ENCODE assay signal across 9 cellular contexts in the genomic region with DNA sequence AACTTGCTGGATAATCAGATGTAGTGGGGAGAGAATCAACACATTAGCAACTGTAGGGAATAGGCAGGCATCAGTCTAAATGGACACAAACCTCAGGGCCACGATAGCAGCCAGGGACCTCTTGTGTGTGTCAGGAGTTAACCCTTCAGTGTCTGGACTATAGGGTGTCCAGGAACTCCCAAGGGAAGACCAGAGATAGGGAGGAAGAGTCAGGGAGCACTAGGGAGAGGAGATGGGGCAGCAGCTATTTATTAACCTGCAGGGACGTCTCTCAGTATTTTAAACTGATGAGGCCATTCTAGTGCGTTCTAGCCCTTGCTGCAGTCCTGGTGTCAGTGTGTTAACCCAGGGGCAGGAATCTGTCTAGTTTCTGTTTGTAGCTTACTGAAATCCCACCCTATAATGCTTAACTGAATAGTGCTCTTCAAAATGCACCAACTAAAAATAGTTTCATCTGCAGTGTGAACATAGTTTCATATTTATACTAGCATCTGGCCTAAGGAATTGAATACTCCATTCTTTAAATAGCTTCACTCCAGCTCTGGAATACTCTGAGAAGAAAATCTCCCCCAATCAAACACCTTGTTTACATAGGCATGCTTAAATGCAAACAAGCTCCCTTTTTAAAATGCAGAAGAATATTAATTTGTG.
DNase-seq lines count a peak whose midpoint lies in the region; ATAC-seq lines count a peak whose summit lies in the region.
"Had no signal": no experiment of that assay in that cellular context is flagged by ENCODE, and none has a peak within 500 bp of the region (broad histone marks: within the 10 kb centered on the region; RNA-seq: fewer than 3 reads in every experiment).

No MANE protein-coding gene starts in this region.

- no peak overlapping the region for H3K23ac ChIP-seq in trophoblast cell (ENCODE audit: low read length)

- H2BK12ac ChIP-seq in trophoblast cell (ENCODE audit: low read length), result no peak overlapping the region

- H3K9me3 ChIP-seq in trophoblast cell (ENCODE audit: insufficient read depth, low read depth, low read length), result no peaks in the 10 kb centered on the region

- H3K27me3 ChIP-seq in trophoblast cell (ENCODE audit: insufficient read depth, low read length), result no peaks in the 10 kb centered on the region

- no peak overlapping the region for H4K12ac ChIP-seq in trophoblast cell (ENCODE audit: low read depth, low read length)

- no peak overlapping the region for H2BK5ac ChIP-seq in trophoblast cell (ENCODE audit: low read depth, low read length, poor library complexity)

- H3K27ac ChIP-seq in cingulate gyrus (ENCODE audit: low read depth, low read length) (peak overlapping the region; percentile 58), trophoblast cell (ENCODE audit: low read depth, low read length) (no peak overlapping the region)

- no peak overlapping the region for H3K18ac ChIP-seq in trophoblast cell (ENCODE audit: low read length)

- H3K4me3 ChIP-seq in trophoblast cell (ENCODE audit: low read depth, low read length), result no peak overlapping the region

- no peak overlapping the region for H2AFZ ChIP-seq in trophoblast cell (ENCODE audit: insufficient read depth, low read length, poor library complexity)

- peak; percentile 45 for ATAC-seq in GM18511 (IDR thresholded peaks at IDR 0.05; ENCODE audit: unreplicated experiment)
- ATAC-seq in HG03571 (IDR thresholded peaks at IDR 0.05; ENCODE audit: unreplicated experiment), result peak; percentile 27

- no peaks in the 10 kb centered on the region for H3K79me1 ChIP-seq in trophoblast cell (ENCODE audit: low read length)

- H4K8ac ChIP-seq in trophoblast cell (ENCODE audit: low read depth, low read length), result peak overlapping the region; percentile 60

- H3K14ac ChIP-seq in trophoblast cell (ENCODE audit: low read length), result no peak overlapping the region

- H3K4me2 ChIP-seq in trophoblast cell (ENCODE audit: low read length), result no peak overlapping the region

- H3K9ac ChIP-seq in trophoblast cell (ENCODE audit: low read length), result no peak overlapping the region

- DNase-seq in trophoblast cell (no peak), kidney tubule cell (ENCODE audit: low spot score) (no peak), NCI-H446 (lab: John Stamatoyannopoulos, UW) (no peak), foreskin melanocyte (no peak), nucleus accumbens (lab: John Stamatoyannopoulos, UW) (no peak)
- DNase-seq: OCI-M1 had no signal

- no peak overlapping the region for H2BK120ac ChIP-seq in trophoblast cell (ENCODE audit: insufficient read depth, low read length, poor library complexity)

- WGBS in trophoblast cell (ENCODE audit: extremely low coverage, insufficient coverage, insufficient read length), result no CpG with 5 or more reads among the region's 3 CpGs

- no peak overlapping the region for H4K91ac ChIP-seq in trophoblast cell (ENCODE audit: low read depth, low read length)

- no peaks in the 10 kb centered on the region for H3K79me2 ChIP-seq in trophoblast cell (ENCODE audit: control insufficient read depth, insufficient read depth, low read length, poor library complexity)

- no peak overlapping the region for H3K4ac ChIP-seq in trophoblast cell (ENCODE audit: low read depth, low read length)

- H2AK5ac ChIP-seq in trophoblast cell (ENCODE audit: low read length), result peak overlapping the region; percentile 54

- peaks cover 0 to 2% of the 10 kb centered on the region in 2 experiments for H3K36me3 ChIP-seq in trophoblast cell (ENCODE audit: control insufficient read depth in 1 of 2, insufficient read depth in 2 of 2, low read length in 2 of 2)

- peaks cover 3 to 6% of the 10 kb centered on the region in 2 experiments for H3K4me1 ChIP-seq in trophoblast cell (ENCODE audit: control insufficient read depth in 1 of 2, insufficient read depth in 2 of 2, low read length in 2 of 2)
